ENCODE assay signal across 24 cellular contexts in the genomic region with DNA sequence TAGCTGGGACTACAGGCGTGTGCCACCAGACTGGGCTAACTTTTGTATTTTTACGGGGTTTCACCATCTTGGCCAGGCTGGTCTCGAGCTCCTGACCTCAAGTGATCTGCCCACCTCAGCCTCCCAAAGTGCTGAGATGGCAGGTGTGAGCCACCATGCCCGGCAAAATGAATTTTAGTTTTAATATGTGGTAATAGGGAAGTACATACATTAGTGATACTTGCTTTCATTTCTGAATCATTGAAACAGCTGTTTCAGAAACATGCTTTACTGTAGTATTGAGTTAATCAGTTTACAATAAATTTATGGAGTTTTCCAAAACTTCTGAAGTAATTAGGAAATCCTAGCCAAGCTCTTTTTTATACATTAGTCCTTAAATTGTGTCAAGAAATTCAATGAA. TPM values are rescaled to one million over a fixed set of nuclear protein-coding genes. Genes with fewer than 3 reads are reported as not detected.
DNase-seq lines count a peak whose midpoint lies in the region; ATAC-seq and TF ChIP-seq lines count a peak whose summit lies in the region.
"Had no signal": no experiment of that assay in that cellular context is flagged by ENCODE, and none has a peak within 500 bp of the region (broad histone marks: within the 10 kb centered on the region; RNA-seq: fewer than 3 reads in every experiment).

No MANE protein-coding gene starts in this region.

- peaks cover 94% of the 10 kb centered on the region for H3K79me2 ChIP-seq in MM.1S (ENCODE audit: low read length)

- intact Hi-C loops in stomach (cut with DNase I; ENCODE audit: low total_unique reads): no loop called here

- H3K4me1 ChIP-seq in MM.1S (ENCODE audit: low read length) (peaks cover 59% of the 10 kb centered on the region), thoracic aorta (ENCODE audit: control insufficient read depth in 1 of 2, low read depth in 2 of 2) (peaks cover 57 to 68% of the 10 kb centered on the region in 2 donors), stomach (peaks cover 58 to 93% (median 78%) of the 10 kb centered on the region in 4 donors)
- H3K4me1 ChIP-seq: Caco-2 had no signal

- no peak for ATAC-seq in activated naive CD8-positive, alpha-beta T cell treated with anti-CD3 and anti-CD28 coated beads, Interleukin-2, amount 10 ng/mL, durations not matched to agents 7 days and 5 days (ENCODE audit: low read depth)
- ATAC-seq in thoracic aorta (ENCODE audit: insufficient number of reproducible peaks, low FRiP score, low read depth): no peak

- H3K9me3 ChIP-seq in MM.1S (replicated peaks; ENCODE audit: insufficient read depth, low read length) (no peaks in the 10 kb centered on the region), thoracic aorta (no peaks in the 10 kb centered on the region), stomach (no peaks in the 10 kb centered on the region)
- H3K9me3 ChIP-seq: ascending aorta, Caco-2, left ventricle myocardium inferior, prostate gland, thyroid gland had no signal

- POLR2A ChIA-PET in activated naive CD8-positive, alpha-beta T cell treated with anti-CD3 and anti-CD28 coated beads, Interleukin-2, amount 10 ng/mL, durations not matched to agents 7 days and 5 days (lab: Charles Lee): interaction anchor here (0.7 kb wide), 1 partner anchor 15 kb away, joined by 4 read pairs; the partner anchor contains the start of gene PCF11

- peak overlapping the region; percentile 24; the same call in 1 of the 2 replicates for H3K4me2 ChIP-seq in MM.1S (ENCODE audit: low read depth, low read length)

- no peaks in the 10 kb centered on the region for H3K9me3 Mint-ChIP-seq in activated naive CD8-positive, alpha-beta T cell treated with anti-CD3 and anti-CD28 coated beads, Interleukin-2, amount 10 ng/mL, durations not matched to agents 7 days and 5 days
- no peaks in the 10 kb centered on the region for H3K9me3 Mint-ChIP-seq in activated naive CD8-positive, alpha-beta T cell treated with anti-CD3 and anti-CD28 coated beads for 36 hours
- H3K9me3 Mint-ChIP-seq: HFFc6; neural progenitor cell; T-helper 1 cell treated with Interleukin-12 subunit alpha and Interleukin-12 subunit beta and Interleukin-4 antibody, amounts not matched to agents 30 μg/mL and 1 μg/mL, for 36 hours had no signal

- H3F3A ChIP-seq in MM.1S (ENCODE audit: insufficient read depth, low read length): peaks cover 51% of the 10 kb centered on the region

- H2AFZ ChIP-seq in MM.1S (ENCODE audit: low read length): no peak overlapping the region
- H2AFZ ChIP-seq: GM23248, neural progenitor cell had no signal

- H3K9ac ChIP-seq in MM.1S (ENCODE audit: low read length): no peak overlapping the region
- H3K9ac ChIP-seq: neural progenitor cell had no signal

- no peaks in the 10 kb centered on the region for H3K27me3 ChIP-seq in MM.1S (replicated peaks; ENCODE audit: insufficient read depth, low read length)
- H3K27me3 ChIP-seq in thoracic aorta (replicated peaks; ENCODE audit: insufficient read depth): no peaks in the 10 kb centered on the region
- no peaks in the 10 kb centered on the region for H3K27me3 ChIP-seq in stomach
- H3K27me3 ChIP-seq: ascending aorta, neural progenitor cell, thyroid gland had no signal

- H3K27ac Mint-ChIP-seq in activated naive CD8-positive, alpha-beta T cell treated with anti-CD3 and anti-CD28 coated beads, Interleukin-2, amount 10 ng/mL, durations not matched to agents 7 days and 5 days: no peak overlapping the region
- H3K27ac Mint-ChIP-seq in activated naive CD8-positive, alpha-beta T cell treated with anti-CD3 and anti-CD28 coated beads for 36 hours: no peak overlapping the region
- H3K27ac Mint-ChIP-seq: neural progenitor cell; T-helper 1 cell treated with Interleukin-12 subunit alpha and Interleukin-12 subunit beta and Interleukin-4 antibody, amounts not matched to agents 30 μg/mL and 1 μg/mL, for 36 hours had no signal

- no peaks in the 10 kb centered on the region for H3K27me3 Mint-ChIP-seq in activated naive CD8-positive, alpha-beta T cell treated with anti-CD3 and anti-CD28 coated beads, Interleukin-2, amount 10 ng/mL, durations not matched to agents 7 days and 5 days
- H3K27me3 Mint-ChIP-seq in activated naive CD8-positive, alpha-beta T cell treated with anti-CD3 and anti-CD28 coated beads for 36 hours: no peaks in the 10 kb centered on the region

- 87 to 92% (median 88%) methylated on average over 4 of the region's 4 CpGs for WGBS in stomach, 5 donors

- H3K4me3 ChIP-seq in MM.1S (ENCODE audit: low read length) (no peak overlapping the region), coronary artery (peak overlapping the region; percentile 55), thoracic aorta (peak overlapping the region; percentile 17), stomach (peak overlapping the region in 1 of 4 donors; percentile 38)
- H3K4me3 ChIP-seq: prostate gland, thyroid gland had no signal

- no peak for TF ChIP-seq POLR2A in stomach (IDR thresholded peaks at IDR 0.05)

- H3K4me1 Mint-ChIP-seq in activated naive CD8-positive, alpha-beta T cell treated with anti-CD3 and anti-CD28 coated beads, Interleukin-2, amount 10 ng/mL, durations not matched to agents 7 days and 5 days: peaks cover 52% of the 10 kb centered on the region
- H3K4me1 Mint-ChIP-seq in activated naive CD8-positive, alpha-beta T cell treated with anti-CD3 and anti-CD28 coated beads for 36 hours: peaks cover 64% of the 10 kb centered on the region

- peaks cover 55% of the 10 kb centered on the region for H3K36me3 Mint-ChIP-seq in activated naive CD8-positive, alpha-beta T cell treated with anti-CD3 and anti-CD28 coated beads, Interleukin-2, amount 10 ng/mL, durations not matched to agents 7 days and 5 days
- H3K36me3 Mint-ChIP-seq in activated naive CD8-positive, alpha-beta T cell treated with anti-CD3 and anti-CD28 coated beads for 36 hours: peaks cover 66% of the 10 kb centered on the region

- DNase-seq in activated naive CD8-positive, alpha-beta T cell treated with anti-CD3 and anti-CD28 coated beads, Interleukin-2, amount 10 ng/mL, durations not matched to agents 7 days and 5 days: no peak
- no peak for DNase-seq in activated naive CD8-positive, alpha-beta T cell treated with anti-CD3 and anti-CD28 coated beads for 36 hours
- no peak for DNase-seq in MM.1S
- DNase-seq in coronary artery (ENCODE audit: low spot score): no peak
- DNase-seq in thoracic aorta (ENCODE audit: low spot score): no peak
- DNase-seq in NCI-H226: no peak
- no peak for DNase-seq in stomach
- DNase-seq: Caco-2; central memory CD4-positive, alpha-beta T cell; DND-41; GM23248; HFFc6; KG1; left ventricle myocardium inferior; midbrain; MV-4-11; NCI-H1694; NCI-H2171 treated with DMSO at 0.1 percent for 48 hours; NCI-H526; thyroid gland had no signal

- TF ChIP-seq EP300 in stomach (IDR thresholded peaks at IDR 0.05): no peak

- TF ChIP-seq CTCF in MM.1S (IDR thresholded peaks at IDR 0.05; ENCODE audit: low read length) (no peak), coronary artery (IDR thresholded peaks at IDR 0.05) (no peak), thoracic aorta (IDR thresholded peaks at IDR 0.05) (no peak), stomach (IDR thresholded peaks at IDR 0.05) (no peak)

- H3K36me3 ChIP-seq in MM.1S (replicated peaks; ENCODE audit: insufficient read depth, low read length) (peaks cover 46% of the 10 kb centered on the region), thoracic aorta (peaks cover 36% of the 10 kb centered on the region), stomach (peaks cover 45 to 98% (median 85%) of the 10 kb centered on the region in 4 donors)

- H3K9me2 ChIP-seq in MM.1S (replicated peaks; ENCODE audit: insufficient read depth, low read length): no peaks in the 10 kb centered on the region

- H3K27ac ChIP-seq in MM.1S (ENCODE audit: low read length) (peak overlapping the region; percentile 77; the same call in 1 of the 2 replicates), coronary artery (no peak overlapping the region), thoracic aorta (no peak overlapping the region), stomach (no peak overlapping the region)
- H3K27ac ChIP-seq: ascending aorta, GM23248, left ventricle myocardium inferior, neural progenitor cell, prostate gland, thyroid gland had no signal

- H4K20me1 ChIP-seq in MM.1S (ENCODE audit: insufficient read depth, low read length): no peaks in the 10 kb centered on the region; the same call in 1 of the 2 replicates

- peak overlapping the region; percentile 30 for H3K4me3 Mint-ChIP-seq in activated naive CD8-positive, alpha-beta T cell treated with anti-CD3 and anti-CD28 coated beads, Interleukin-2, amount 10 ng/mL, durations not matched to agents 7 days and 5 days
- no peak overlapping the region for H3K4me3 Mint-ChIP-seq in activated naive CD8-positive, alpha-beta T cell treated with anti-CD3 and anti-CD28 coated beads for 36 hours
- H3K4me3 Mint-ChIP-seq: HFFc6, neural progenitor cell had no signal

RNA-seq across cellular contexts. Expression of gene PCF11, which starts 15.6 kb away (rescaled TPM):
- total RNA-seq in activated naive CD8-positive, alpha-beta T cell treated with anti-CD3 and anti-CD28 coated beads, Interleukin-2, amount 10 ng/mL, durations not matched to agents 7 days and 5 days: 100 to 1,000 TPM; 107 to 109 TPM
- total RNA-seq in activated naive CD8-positive, alpha-beta T cell treated with anti-CD3 and anti-CD28 coated beads for 36 hours: 10 to 100 TPM; 49.3 to 51.9 TPM
- total RNA-seq in thoracic aorta: 100 to 1,000 TPM in 1 of 2 donors, 10 to 100 TPM in 1; 73.4 to 114 TPM
- 10 to 100 TPM; 58.0 to 87.2 (median 75.9) TPM for total RNA-seq in stomach
- 10 to 100 TPM; 10.1 to 25.4 (median 12.8) TPM for polyA plus RNA-seq in stomach

RNA-seq across cellular contexts. Expression of gene ANKRD42, which starts 21.0 kb away (rescaled TPM):
- total RNA-seq in activated naive CD8-positive, alpha-beta T cell treated with anti-CD3 and anti-CD28 coated beads, Interleukin-2, amount 10 ng/mL, durations not matched to agents 7 days and 5 days: 1 to 10 TPM; 6.2 to 7.4 TPM
- 1 to 10 TPM; 7.4 to 7.5 TPM for total RNA-seq in activated naive CD8-positive, alpha-beta T cell treated with anti-CD3 and anti-CD28 coated beads for 36 hours
- total RNA-seq in thoracic aorta (10 to 100 TPM; 11.6 to 25.6 TPM), stomach (10 to 100 TPM in 2 of 5 donors, 1 to 10 TPM in 2, under 1 TPM in 1; 0.87 to 21.0 (median 5.4) TPM)
- 1 to 10 TPM; 4.5 to 6.1 (median 4.5) TPM for polyA plus RNA-seq in stomach
